ENCODE assay signal across 13 cellular contexts in the genomic region with DNA sequence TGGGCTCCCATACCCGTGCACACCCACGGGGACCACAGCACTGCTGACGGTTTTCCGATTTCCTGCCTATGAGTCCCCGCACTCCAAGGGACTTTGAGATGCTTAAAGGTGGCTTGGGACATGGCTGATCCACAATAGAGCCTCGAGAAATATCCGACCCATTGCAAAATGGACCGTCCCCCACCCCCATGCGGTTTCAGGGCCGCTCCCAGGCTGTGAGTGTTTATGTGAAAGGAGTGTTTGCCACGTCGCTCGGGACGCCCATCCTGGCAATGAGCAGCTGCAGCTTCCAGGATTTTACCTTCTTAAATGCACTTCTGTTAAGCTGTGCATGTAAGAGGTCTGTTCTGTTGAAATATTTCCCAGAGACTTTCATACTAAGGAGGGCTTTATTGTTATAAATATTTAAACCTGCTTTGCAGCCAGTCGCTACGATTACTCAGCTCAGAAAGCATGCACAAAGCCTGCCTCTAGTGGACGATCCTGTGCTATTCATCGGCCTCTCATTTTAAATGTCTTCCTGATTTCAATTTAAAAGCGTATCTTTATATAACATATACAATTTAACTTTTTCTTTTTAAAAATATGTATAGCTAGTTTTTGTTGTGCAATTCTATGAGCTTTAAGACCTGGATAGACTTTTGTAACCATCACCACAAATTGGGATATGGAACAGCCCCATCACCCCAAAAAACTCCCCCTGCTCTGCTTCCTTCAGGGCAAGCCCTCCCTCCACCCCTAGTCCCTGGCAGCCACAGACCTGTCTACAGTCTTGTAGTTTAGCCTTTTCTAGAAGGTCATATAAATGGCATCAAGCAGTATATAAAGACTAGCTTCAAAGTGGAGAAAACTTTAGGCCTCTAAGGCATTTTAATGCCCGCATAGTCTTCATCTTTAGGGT.
DNase-seq lines count a peak whose midpoint lies in the region; ATAC-seq, FAIRE-seq and TF ChIP-seq lines count a peak whose summit lies in the region.
"Had no signal": no experiment of that assay in that cellular context is flagged by ENCODE, and none has a peak within 500 bp of the region (broad histone marks: within the 10 kb centered on the region; RNA-seq: fewer than 3 reads in every experiment).

No MANE protein-coding gene starts in this region.

- H3K9me3 ChIP-seq in OCI-LY7 (ENCODE audit: low read length) = no peaks in the 10 kb centered on the region
- no peaks in the 10 kb centered on the region for H3K9me3 ChIP-seq in gastroesophageal sphincter
- no peaks in the 10 kb centered on the region for H3K9me3 ChIP-seq in psoas muscle

- no TSS peak for BruUV-seq in OCI-LY7 (replicated peaks; lab: Mats Ljungman, UMichigan)

- H3K4me3 Mint-ChIP-seq in T-helper 2 cell treated with Interferon-gamma antibody and Interleukin-4, amounts not matched to agents 5 μg/mL and 100 μg/mL, for 36 hours = no peak overlapping the region
- no peak overlapping the region for H3K4me3 Mint-ChIP-seq in stimulated activated naive CD8-positive, alpha-beta T cell treated with anti-CD3 and anti-CD28 coated beads, Interleukin-15, amount 100 ng/mL, for 72 hours
- no peak overlapping the region for H3K4me3 Mint-ChIP-seq in natural killer cell treated with Interleukin-12 subunit alpha and Interleukin-12 subunit beta and Interleukin-15 and Interleukin-18, amount 100 ng/mL, for 72 hours
- H3K4me3 Mint-ChIP-seq: activated CD4-positive, alpha-beta memory T cell treated with anti-CD3 and anti-CD28 coated beads, Interleukin-2, amount 10 ng/mL, durations not matched to agents 7 days and 5 days; stimulated activated memory B cell treated with anti-CD40 and anti-IgM and Interleukin-4, amounts not matched to agents 10 μg/mL and 1 μg/mL and 100 μg/mL, for 72 hours had no signal

- H3K9me3 Mint-ChIP-seq in T-helper 2 cell treated with Interferon-gamma antibody and Interleukin-4, amounts not matched to agents 5 μg/mL and 100 μg/mL, for 36 hours = no peaks in the 10 kb centered on the region
- peaks cover 0 to 8% of the 10 kb centered on the region in 2 donors for H3K9me3 Mint-ChIP-seq in stimulated activated naive CD8-positive, alpha-beta T cell treated with anti-CD3 and anti-CD28 coated beads, Interleukin-15, amount 100 ng/mL, for 72 hours
- H3K9me3 Mint-ChIP-seq in natural killer cell treated with Interleukin-12 subunit alpha and Interleukin-12 subunit beta and Interleukin-15 and Interleukin-18, amount 100 ng/mL, for 72 hours = peaks cover 14% of the 10 kb centered on the region

- no peak for TF ChIP-seq EP300 in gastroesophageal sphincter (IDR thresholded peaks at IDR 0.05)

- no peak for DNase-seq in OCI-LY7 (ENCODE audit: low spot score)
- no peak for DNase-seq in psoas muscle
- DNase-seq in GM19239 (ENCODE audit: insufficient read length, low spot score) = no peak
- no peak for DNase-seq in T-helper 2 cell treated with Interferon-gamma antibody and Interleukin-4, amounts not matched to agents 5 μg/mL and 100 μg/mL, for 36 hours (ENCODE audit: low spot score)
- no peak for DNase-seq in stimulated activated naive CD8-positive, alpha-beta T cell treated with anti-CD3 and anti-CD28 coated beads, Interleukin-15, amount 100 ng/mL, for 72 hours
- no peak for DNase-seq in natural killer cell treated with Interleukin-12 subunit alpha and Interleukin-12 subunit beta and Interleukin-15 and Interleukin-18, amount 100 ng/mL, for 72 hours (ENCODE audit: low spot score)
- DNase-seq: activated CD4-positive, alpha-beta memory T cell treated with anti-CD3 and anti-CD28 coated beads, Interleukin-2, amount 10 ng/mL, durations not matched to agents 7 days and 5 days; activated naive CD4-positive, alpha-beta T cell treated with anti-CD3 and anti-CD28 coated beads, Interleukin-2, amount 50 U/mL, for 16 hours; COR-L47 had no signal

- ATAC-seq in gastroesophageal sphincter (no peak), psoas muscle (peak in 1 of 4 donors; percentile 41)
- no peak for ATAC-seq in stimulated activated naive CD8-positive, alpha-beta T cell treated with anti-CD3 and anti-CD28 coated beads, Interleukin-15, amount 100 ng/mL, for 72 hours
- ATAC-seq in natural killer cell treated with Interleukin-12 subunit alpha and Interleukin-12 subunit beta and Interleukin-15 and Interleukin-18, amount 100 ng/mL, for 72 hours = no peak
- ATAC-seq: stimulated activated memory B cell treated with anti-CD40 and anti-IgM and Interleukin-4, amounts not matched to agents 10 μg/mL and 1 μg/mL and 100 μg/mL, for 72 hours had no signal

- H3K36me3 ChIP-seq in OCI-LY7 (ENCODE audit: insufficient read depth, low read length) (no peaks in the 10 kb centered on the region), gastroesophageal sphincter (no peaks in the 10 kb centered on the region), psoas muscle (ENCODE audit: insufficient read depth in 1 of 2, low read depth in 1 of 2) (no peaks in the 10 kb centered on the region)

- POLR2A ChIA-PET in OCI-LY7 (lab: Charles Lee) = interaction anchor here (0.5 to 1.3 kb wide), 2 partner anchors 9 to 1724 kb away, joined by 3 to 4 read pairs; no protein-coding TSS in a partner anchor

- H3K27me3 ChIP-seq in gastroesophageal sphincter (no peaks in the 10 kb centered on the region), psoas muscle (ENCODE audit: insufficient read depth in 3 of 3, low read length in 2 of 3) (no peaks in the 10 kb centered on the region)

- H4K20me1 ChIP-seq in OCI-LY7 (ENCODE audit: insufficient read depth, low read length) = no peaks in the 10 kb centered on the region

- no peaks in the 10 kb centered on the region for H3K27me3 Mint-ChIP-seq in T-helper 2 cell treated with Interferon-gamma antibody and Interleukin-4, amounts not matched to agents 5 μg/mL and 100 μg/mL, for 36 hours (ENCODE audit: low read depth)
- H3K27me3 Mint-ChIP-seq in stimulated activated naive CD8-positive, alpha-beta T cell treated with anti-CD3 and anti-CD28 coated beads, Interleukin-15, amount 100 ng/mL, for 72 hours = no peaks in the 10 kb centered on the region
- no peaks in the 10 kb centered on the region for H3K27me3 Mint-ChIP-seq in natural killer cell treated with Interleukin-12 subunit alpha and Interleukin-12 subunit beta and Interleukin-15 and Interleukin-18, amount 100 ng/mL, for 72 hours
- H3K27me3 Mint-ChIP-seq: activated CD4-positive, alpha-beta memory T cell treated with anti-CD3 and anti-CD28 coated beads, Interleukin-2, amount 10 ng/mL, durations not matched to agents 7 days and 5 days; stimulated activated memory B cell treated with anti-CD40 and anti-IgM and Interleukin-4, amounts not matched to agents 10 μg/mL and 1 μg/mL and 100 μg/mL, for 72 hours had no signal

- H3K4me3 ChIP-seq in OCI-LY7 (ENCODE audit: low read depth, low read length, poor library complexity, severe bottlenecking) = no peak overlapping the region
- no peak overlapping the region for H3K4me3 ChIP-seq in gastroesophageal sphincter
- H3K4me3 ChIP-seq in psoas muscle = no peak overlapping the region

- CTCF ChIA-PET in OCI-LY7 (lab: Charles Lee; ENCODE audit: unreplicated experiment) = no interaction called here

- no peak overlapping the region for H3K27ac Mint-ChIP-seq in T-helper 2 cell treated with Interferon-gamma antibody and Interleukin-4, amounts not matched to agents 5 μg/mL and 100 μg/mL, for 36 hours
- no peak overlapping the region for H3K27ac Mint-ChIP-seq in stimulated activated naive CD8-positive, alpha-beta T cell treated with anti-CD3 and anti-CD28 coated beads, Interleukin-15, amount 100 ng/mL, for 72 hours
- no peak overlapping the region for H3K27ac Mint-ChIP-seq in natural killer cell treated with Interleukin-12 subunit alpha and Interleukin-12 subunit beta and Interleukin-15 and Interleukin-18, amount 100 ng/mL, for 72 hours
- H3K27ac Mint-ChIP-seq: activated CD4-positive, alpha-beta memory T cell treated with anti-CD3 and anti-CD28 coated beads, Interleukin-2, amount 10 ng/mL, durations not matched to agents 7 days and 5 days; stimulated activated memory B cell treated with anti-CD40 and anti-IgM and Interleukin-4, amounts not matched to agents 10 μg/mL and 1 μg/mL and 100 μg/mL, for 72 hours had no signal

- H3K4me2 ChIP-seq in OCI-LY7 (ENCODE audit: low read length) = no peak overlapping the region

- no peak overlapping the region for H3K27ac ChIP-seq in OCI-LY7 (ENCODE audit: low read depth, low read length, poor library complexity, severe bottlenecking)
- H3K27ac ChIP-seq in gastroesophageal sphincter = no peak overlapping the region
- no peak overlapping the region for H3K27ac ChIP-seq in psoas muscle

- peak; percentile 45 for TF ChIP-seq CTCF in GM12873 (IDR thresholded peaks at IDR 0.05; ENCODE audit: insufficient read depth, low read depth, low read length, missing control alignments)
- TF ChIP-seq CTCF in OCI-LY7 (conservative IDR thresholded peaks at IDR 0.05; ENCODE audit: low read length) = peak; percentile 67
- TF ChIP-seq CTCF in gastroesophageal sphincter (IDR thresholded peaks at IDR 0.05) = peak in 3 of 4 experiments; percentile 8 to 55 (median 40)
- peak; percentile 18 for TF ChIP-seq CTCF in psoas muscle (IDR thresholded peaks at IDR 0.05)

- H3K4me1 Mint-ChIP-seq in T-helper 2 cell treated with Interferon-gamma antibody and Interleukin-4, amounts not matched to agents 5 μg/mL and 100 μg/mL, for 36 hours (ENCODE audit: low read depth) = no peaks in the 10 kb centered on the region
- H3K4me1 Mint-ChIP-seq in stimulated activated naive CD8-positive, alpha-beta T cell treated with anti-CD3 and anti-CD28 coated beads, Interleukin-15, amount 100 ng/mL, for 72 hours = no peaks in the 10 kb centered on the region
- H3K4me1 Mint-ChIP-seq in natural killer cell treated with Interleukin-12 subunit alpha and Interleukin-12 subunit beta and Interleukin-15 and Interleukin-18, amount 100 ng/mL, for 72 hours (ENCODE audit: low read depth in 2 of 2) = no peaks in the 10 kb centered on the region
- H3K4me1 Mint-ChIP-seq: activated CD4-positive, alpha-beta memory T cell treated with anti-CD3 and anti-CD28 coated beads, Interleukin-2, amount 10 ng/mL, durations not matched to agents 7 days and 5 days; stimulated activated memory B cell treated with anti-CD40 and anti-IgM and Interleukin-4, amounts not matched to agents 10 μg/mL and 1 μg/mL and 100 μg/mL, for 72 hours had no signal

- no peaks in the 10 kb centered on the region for H3K36me3 Mint-ChIP-seq in T-helper 2 cell treated with Interferon-gamma antibody and Interleukin-4, amounts not matched to agents 5 μg/mL and 100 μg/mL, for 36 hours (ENCODE audit: low read depth)
- no peaks in the 10 kb centered on the region for H3K36me3 Mint-ChIP-seq in natural killer cell treated with Interleukin-12 subunit alpha and Interleukin-12 subunit beta and Interleukin-15 and Interleukin-18, amount 100 ng/mL, for 72 hours
- H3K36me3 Mint-ChIP-seq: stimulated activated memory B cell treated with anti-CD40 and anti-IgM and Interleukin-4, amounts not matched to agents 10 μg/mL and 1 μg/mL and 100 μg/mL, for 72 hours had no signal

- intact Hi-C loops in OCI-LY7 (cut with micrococcal nuclease; ENCODE audit: unreplicated experiment) (no loop called here), psoas muscle (cut with DNase I) (no loop called here)

- no peaks in the 10 kb centered on the region for H3K4me1 ChIP-seq in OCI-LY7 (ENCODE audit: insufficient read depth, low read length, poor library complexity, severe bottlenecking)
- H3K4me1 ChIP-seq in gastroesophageal sphincter = peaks cover 0 to 6% (median 0%) of the 10 kb centered on the region in 3 donors
- H3K4me1 ChIP-seq in psoas muscle = no peaks in the 10 kb centered on the region

- no peak overlapping the region for H2AFZ ChIP-seq in OCI-LY7 (ENCODE audit: low read length)

- no peaks in the 10 kb centered on the region for H3K79me2 ChIP-seq in OCI-LY7 (ENCODE audit: insufficient read depth, low read depth, low read length)

- WGBS in gastroesophageal sphincter (ENCODE audit: low coverage in 1 of 2), 2 donors = 25 to 28% methylated on average over 6 to 17 of the region's 20 CpGs
- 43 to 50% (median 46%) methylated on average over 20 of the region's 20 CpGs for WGBS in psoas muscle, 3 donors

- no peak for TF ChIP-seq POLR2A in gastroesophageal sphincter (IDR thresholded peaks at IDR 0.05)

- FAIRE-seq in GM19239 (lab: Jason Lieb, UNC) = no peak
- FAIRE-seq: islet of Langerhans had no signal

- H3K9me2 ChIP-seq in OCI-LY7 (ENCODE audit: insufficient read depth, low read length) = no peaks in the 10 kb centered on the region
